ENCODE assay signal across 27 cellular contexts in genomic region chr15:70012895-70013294, GRCh38.
"Had no signal": no experiment of that assay in that cellular context is flagged by ENCODE, and none has a peak within 500 bp of the region (broad histone marks: within the 10 kb centered on the region; RNA-seq: fewer than 3 reads in every experiment).

No MANE protein-coding gene starts in this region.

- H3K9me3 Mint-ChIP-seq: activated naive CD4-positive, alpha-beta T cell treated with anti-CD3 and anti-CD28 coated beads, Interleukin-2, amount 50 U/mL, for 24 hours; activated naive CD8-positive, alpha-beta T cell treated with anti-CD3 and anti-CD28 coated beads, Interleukin-2, amount 10 ng/mL, durations not matched to agents 7 days and 5 days; activated T-cell treated with anti-CD3 and anti-CD28 coated beads, Interleukin-2, amount 50 U/mL, for 24 hours; activated T-helper 2 cell treated with anti-CD3 and anti-CD28 coated beads, Interferon-gamma antibody, Interleukin-2, Interleukin-4, amounts not matched to agents 10 μg/mL and 5 μg/mL and 100 μg/mL, durations not matched to agents 14 hours and 24 hours and 36 hours had no signal

- ATAC-seq: activated CD8-positive, alpha-beta T cell treated with anti-CD3 and anti-CD28 coated beads, Interleukin-2, amount 10 ng/mL, durations not matched to agents 7 days and 5 days; body of pancreas had no signal

- H3K4me1 ChIP-seq: breast epithelium, SJCRH30 had no signal

- H3K4me3 Mint-ChIP-seq: activated CD8-positive, alpha-beta T cell treated with anti-CD3 and anti-CD28 coated beads, Interleukin-2, amount 10 ng/mL, durations not matched to agents 7 days and 5 days; activated naive CD4-positive, alpha-beta T cell treated with anti-CD3 and anti-CD28 coated beads, Interleukin-2, amount 50 U/mL, for 24 hours; activated naive CD8-positive, alpha-beta T cell treated with anti-CD3 and anti-CD28 coated beads, Interleukin-2, amount 10 ng/mL, durations not matched to agents 7 days and 5 days; activated T-cell treated with anti-CD3 and anti-CD28 coated beads, Interleukin-2, amount 50 U/mL, for 24 hours had no signal

- H3K27ac Mint-ChIP-seq: activated CD8-positive, alpha-beta T cell treated with anti-CD3 and anti-CD28 coated beads, Interleukin-2, amount 10 ng/mL, durations not matched to agents 7 days and 5 days; activated naive CD4-positive, alpha-beta T cell treated with anti-CD3 and anti-CD28 coated beads, Interleukin-2, amount 50 U/mL, for 24 hours; activated naive CD8-positive, alpha-beta T cell treated with anti-CD3 and anti-CD28 coated beads, Interleukin-2, amount 10 ng/mL, durations not matched to agents 7 days and 5 days; activated T-cell treated with anti-CD3 and anti-CD28 coated beads, Interleukin-2, amount 50 U/mL, for 24 hours; activated T-helper 2 cell treated with anti-CD3 and anti-CD28 coated beads, Interferon-gamma antibody, Interleukin-2, Interleukin-4, amounts not matched to agents 10 μg/mL and 5 μg/mL and 100 μg/mL, durations not matched to agents 14 hours and 24 hours and 36 hours had no signal

- H3K9me3 ChIP-seq: body of pancreas, SJCRH30 had no signal

- DNase-seq: activated CD4-positive, alpha-beta T cell treated with anti-CD3 and anti-CD28 coated beads for 1 hour; activated CD4-positive, alpha-beta T cell treated with anti-CD3 and anti-CD28 coated beads for 48 hours; activated CD4-positive, alpha-beta T cell treated with anti-CD3 and anti-CD28 coated beads, Interleukin-2, amount 50 U/mL, for 48 hours; activated CD4-positive, CD25-positive, alpha-beta regulatory T cell; activated CD8-positive, alpha-beta T cell treated with anti-CD3 and anti-CD28 coated beads, Interleukin-2, amount 10 ng/mL, durations not matched to agents 7 days and 5 days; activated gamma-delta T cell; activated naive CD4-positive, alpha-beta T cell treated with Interleukin-2 at 50 U/mL for 16 hours; activated naive CD8-positive, alpha-beta T cell treated with anti-CD3 and anti-CD28 coated beads, Interleukin-2, amount 10 ng/mL, durations not matched to agents 7 days and 5 days; activated T-cell treated with anti-CD3 and anti-CD28 coated beads, Interleukin-2, amount 50 U/mL, for 24 hours; body of pancreas; MM.1S; MV-4-11; NCI-H1092; NCI-H1436 treated with DMSO at 0.1 percent for 48 hours; NCI-H1694 treated with DMSO at 0.1 percent for 48 hours; NCI-H2029; NCI-H510A; NCI-H526; NCI-H748 treated with DMSO at 0.1 percent for 48 hours; NK-92 treated with Interleukin-12 subunit alpha and Interleukin-12 subunit beta, amount 100 ng/mL, for 24 hours; OCI-M1; SHP77; SJCRH30 had no signal

- H3K4me3 ChIP-seq: body of pancreas, breast epithelium, SJCRH30, SK-N-MC had no signal

- H3K27me3 ChIP-seq: body of pancreas, breast epithelium had no signal

- H3K27ac ChIP-seq: body of pancreas, breast epithelium, SJCRH30, SK-N-MC had no signal

- H3K36me3 Mint-ChIP-seq: activated naive CD4-positive, alpha-beta T cell treated with anti-CD3 and anti-CD28 coated beads, Interleukin-2, amount 50 U/mL, for 24 hours; activated naive CD8-positive, alpha-beta T cell treated with anti-CD3 and anti-CD28 coated beads, Interleukin-2, amount 10 ng/mL, durations not matched to agents 7 days and 5 days had no signal

- H3K36me3 ChIP-seq: breast epithelium, SJCRH30 had no signal
